ENCODE assay signal across 1 cellular context in the genomic region with DNA sequence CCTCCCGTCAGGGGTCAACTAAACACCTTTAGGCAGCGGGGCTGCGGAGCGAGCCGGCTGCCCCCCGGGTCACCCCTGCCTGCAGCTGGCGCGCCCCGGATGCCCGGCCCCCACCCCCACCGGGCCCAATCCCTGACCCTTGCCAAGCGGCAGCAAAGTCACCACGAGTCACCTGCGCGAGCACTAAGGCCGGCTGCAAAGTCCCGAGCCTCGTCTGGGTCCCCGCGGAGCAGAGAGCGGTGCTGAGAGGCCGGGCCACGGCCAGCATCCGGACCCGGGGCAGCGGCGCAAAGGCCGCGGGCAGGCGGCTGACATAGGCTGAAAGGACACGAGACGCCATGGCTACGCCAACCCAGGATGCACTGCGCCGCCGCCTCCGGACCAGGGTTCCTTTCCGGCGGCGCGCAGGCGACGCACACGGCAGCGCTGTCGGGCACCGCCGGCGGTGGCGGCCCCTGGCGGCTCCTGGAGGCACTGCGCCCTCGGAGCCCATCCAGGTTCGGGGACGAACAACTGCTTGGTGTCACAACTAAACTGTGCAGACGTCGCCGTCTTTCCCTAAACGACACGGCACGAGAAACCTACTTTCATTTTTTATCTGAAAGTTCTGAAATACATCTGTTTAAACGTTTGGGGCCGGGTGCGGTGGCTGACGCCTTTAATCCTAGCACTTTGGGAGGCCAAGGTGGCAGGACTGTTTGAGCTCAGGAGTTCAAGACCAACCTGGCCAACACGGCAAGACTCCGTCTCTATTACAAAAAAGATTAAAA.
TF ChIP-seq lines count a peak whose summit lies in the region.

TSS of gene NDUFAB1 (minus strand) at position 366 of the 770 bp plus-strand sequence. CDS start at position 340, 26 bp downstream.

TF ChIP-seq in GM12878, 131 proteins besides CTCF, POLR2A, EP300 and RAD21 (continued from another document and continues in another):
- peak; percentile 71 for TF ChIP-seq ZNF24 (IDR thresholded peaks at IDR 0.05)
- no peak for TF ChIP-seq ZZZ3 (IDR thresholded peaks at IDR 0.05; ENCODE audit: control insufficient read depth, insufficient read length, low read depth)
- peak; percentile 47; the same call in 1 of the 2 replicates for TF ChIP-seq BACH1 (IDR thresholded peaks at IDR 0.05; ENCODE audit: borderline replicate concordance)
- peak; percentile 75; the same call in 1 of the 2 replicates for TF ChIP-seq LARP7 (IDR thresholded peaks at IDR 0.05)
- peak; percentile 83 for TF ChIP-seq POLR2AphosphoS5 (IDR thresholded peaks at IDR 0.05; ENCODE audit: low read length)
- no peak for TF ChIP-seq MTA3 (IDR thresholded peaks at IDR 0.05; ENCODE audit: borderline replicate concordance, low read length)
- no peak for TF ChIP-seq IKZF2 (IDR thresholded peaks at IDR 0.05)
- TF ChIP-seq, protein P1, sequence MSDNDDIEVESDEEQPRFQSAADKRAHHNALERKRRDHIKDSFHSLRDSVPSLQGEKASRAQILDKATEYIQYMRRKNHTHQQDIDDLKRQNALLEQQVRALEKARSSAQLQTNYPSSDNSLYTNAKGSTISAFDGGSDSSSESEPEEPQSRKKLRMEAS (IDR thresholded peaks at IDR 0.05; ENCODE audit: low read depth, low read length): peak; percentile 71; the same call in 1 of the 2 replicates
- TF ChIP-seq RAD51 (IDR thresholded peaks at IDR 0.05): no peak
- TF ChIP-seq MYC (IDR thresholded peaks at IDR 0.05; ENCODE audit: insufficient read depth, insufficient read length, insufficient replicate concordance, low read length, severe bottlenecking): peak; percentile 59
- TF ChIP-seq CHD2 (IDR thresholded peaks at IDR 0.05; ENCODE audit: borderline replicate concordance, low read depth, low read length): peak; percentile 54; the same call in 1 of the 2 replicates
- peak; percentile 87 for TF ChIP-seq MXI1 (IDR thresholded peaks at IDR 0.05; ENCODE audit: low read depth, low read length)
- peak; percentile 13; the same call in 1 of the 2 replicates for TF ChIP-seq SMC3 (IDR thresholded peaks at IDR 0.05; ENCODE audit: borderline replicate concordance, low read length)
- TF ChIP-seq RELB (IDR thresholded peaks at IDR 0.05; ENCODE audit: low read depth): peak; percentile 94
- peak; percentile 32; the same call in 1 of the 2 replicates for TF ChIP-seq NRF1 (conservative IDR thresholded peaks at IDR 0.05; ENCODE audit: low read depth, low read length)
- TF ChIP-seq ATF7 (IDR thresholded peaks at IDR 0.05; ENCODE audit: low read depth): no peak
- no peak for TF ChIP-seq TBL1XR1 (IDR thresholded peaks at IDR 0.05; ENCODE audit: low read depth, low read length)
- TF ChIP-seq BHLHE40 (IDR thresholded peaks at IDR 0.05; ENCODE audit: borderline replicate concordance in 1 of 2, low read depth in 2 of 2, low read length in 1 of 2): peak; percentile 66 to 87
- TF ChIP-seq ZNF687 (IDR thresholded peaks at IDR 0.05): peak; percentile 76
- TF ChIP-seq SP1 (IDR thresholded peaks at IDR 0.05; ENCODE audit: low read depth, low read length): peak; percentile 70
- peak; percentile 87; the same call in 1 of the 2 replicates for TF ChIP-seq TAF1 (IDR thresholded peaks at IDR 0.05; ENCODE audit: borderline replicate concordance, low read depth, low read length)
- TF ChIP-seq RELA (IDR thresholded peaks at IDR 0.05; ENCODE audit: borderline replicate concordance, partially characterized antibody): peak; percentile 71
- no peak for TF ChIP-seq PRDM15 (CRISPR knock-in tag; IDR thresholded peaks at IDR 0.05)
- 0 out of 2 replicates have a peak, but pooled peaks have one; percentile 32 for TF ChIP-seq FOXM1 (IDR thresholded peaks at IDR 0.05; ENCODE audit: low read depth, low read length)
- peak; percentile 80 for TF ChIP-seq HCFC1 (IDR thresholded peaks at IDR 0.05; ENCODE audit: low read length)
- TF ChIP-seq PKNOX1 (IDR thresholded peaks at IDR 0.05): peak; percentile 18; the same call in 1 of the 2 replicates
- TF ChIP-seq, protein P2, sequence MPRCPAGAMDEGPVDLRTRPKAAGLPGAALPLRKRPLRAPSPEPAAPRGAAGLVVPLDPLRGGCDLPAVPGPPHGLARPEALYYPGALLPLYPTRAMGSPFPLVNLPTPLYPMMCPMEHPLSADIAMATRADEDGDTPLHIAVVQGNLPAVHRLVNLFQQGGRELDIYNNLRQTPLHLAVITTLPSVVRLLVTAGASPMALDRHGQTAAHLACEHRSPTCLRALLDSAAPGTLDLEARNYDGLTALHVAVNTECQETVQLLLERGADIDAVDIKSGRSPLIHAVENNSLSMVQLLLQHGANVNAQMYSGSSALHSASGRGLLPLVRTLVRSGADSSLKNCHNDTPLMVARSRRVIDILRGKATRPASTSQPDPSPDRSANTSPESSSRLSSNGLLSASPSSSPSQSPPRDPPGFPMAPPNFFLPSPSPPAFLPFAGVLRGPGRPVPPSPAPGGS (IDR thresholded peaks at IDR 0.05; ENCODE audit: borderline replicate concordance, insufficient read depth, low read depth, low read length, poor library complexity, severe bottlenecking): no peak
- TF ChIP-seq SUPT20H (IDR thresholded peaks at IDR 0.05; ENCODE audit: borderline replicate concordance, control insufficient read depth, low read depth, low read length): no peak
- peak; percentile 51; the same call in 1 of the 2 replicates for TF ChIP-seq POLR2AphosphoS2 (IDR thresholded peaks at IDR 0.05; ENCODE audit: low read depth, low read length)
- no peak for TF ChIP-seq ZNF274 (IDR thresholded peaks at IDR 0.05; ENCODE audit: insufficient read depth, insufficient read length)
- TF ChIP-seq, protein P3, sequence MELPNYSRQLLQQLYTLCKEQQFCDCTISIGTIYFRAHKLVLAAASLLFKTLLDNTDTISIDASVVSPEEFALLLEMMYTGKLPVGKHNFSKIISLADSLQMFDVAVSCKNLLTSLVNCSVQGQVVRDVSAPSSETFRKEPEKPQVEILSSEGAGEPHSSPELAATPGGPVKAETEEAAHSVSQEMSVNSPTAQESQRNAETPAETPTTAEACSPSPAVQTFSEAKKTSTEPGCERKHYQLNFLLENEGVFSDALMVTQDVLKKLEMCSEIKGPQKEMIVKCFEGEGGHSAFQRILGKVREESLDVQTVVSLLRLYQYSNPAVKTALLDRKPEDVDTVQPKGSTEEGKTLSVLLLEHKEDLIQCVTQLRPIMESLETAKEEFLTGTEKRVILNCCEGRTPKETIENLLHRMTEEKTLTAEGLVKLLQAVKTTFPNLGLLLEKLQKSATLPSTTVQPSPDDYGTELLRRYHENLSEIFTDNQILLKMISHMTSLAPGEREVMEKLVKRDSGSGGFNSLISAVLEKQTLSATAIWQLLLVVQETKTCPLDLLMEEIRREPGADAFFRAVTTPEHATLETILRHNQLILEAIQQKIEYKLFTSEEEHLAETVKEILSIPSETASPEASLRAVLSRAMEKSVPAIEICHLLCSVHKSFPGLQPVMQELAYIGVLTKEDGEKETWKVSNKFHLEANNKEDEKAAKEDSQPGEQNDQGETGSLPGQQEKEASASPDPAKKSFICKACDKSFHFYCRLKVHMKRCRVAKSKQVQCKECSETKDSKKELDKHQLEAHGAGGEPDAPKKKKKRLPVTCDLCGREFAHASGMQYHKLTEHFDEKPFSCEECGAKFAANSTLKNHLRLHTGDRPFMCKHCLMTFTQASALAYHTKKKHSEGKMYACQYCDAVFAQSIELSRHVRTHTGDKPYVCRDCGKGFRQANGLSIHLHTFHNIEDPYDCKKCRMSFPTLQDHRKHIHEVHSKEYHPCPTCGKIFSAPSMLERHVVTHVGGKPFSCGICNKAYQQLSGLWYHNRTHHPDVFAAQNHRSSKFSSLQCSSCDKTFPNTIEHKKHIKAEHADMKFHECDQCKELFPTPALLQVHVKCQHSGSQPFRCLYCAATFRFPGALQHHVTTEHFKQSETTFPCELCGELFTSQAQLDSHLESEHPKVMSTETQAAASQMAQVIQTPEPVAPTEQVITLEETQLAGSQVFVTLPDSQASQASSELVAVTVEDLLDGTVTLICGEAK (IDR thresholded peaks at IDR 0.05; ENCODE audit: borderline replicate concordance): no peak; the same call in 1 of the 2 replicates
- peak; percentile 86 for TF ChIP-seq IKZF1 (conservative IDR thresholded peaks at IDR 0.05)
- TF ChIP-seq PML (IDR thresholded peaks at IDR 0.05; ENCODE audit: low read length): 0 out of 2 replicates have a peak, but pooled peaks have one; percentile 70
- peak; percentile 84; the same call in 1 of the 2 replicates for TF ChIP-seq RB1 (IDR thresholded peaks at IDR 0.05; ENCODE audit: borderline replicate concordance)
- no peak for TF ChIP-seq ZNF622 (IDR thresholded peaks at IDR 0.05)
- TF ChIP-seq HSF1 (IDR thresholded peaks at IDR 0.05; ENCODE audit: low read depth, low read length): no peak; the same call in 1 of the 2 replicates
- TF ChIP-seq EGR1 (IDR thresholded peaks at IDR 0.05; ENCODE audit: borderline replicate concordance in 1 of 2, low read depth in 2 of 2, low read length in 2 of 2): peak; percentile 70 to 80
- peak; percentile 54; the same call in 1 of the 2 replicates for TF ChIP-seq HDAC2 (IDR thresholded peaks at IDR 0.05)
- peak; percentile 97 for TF ChIP-seq SMARCA5 (IDR thresholded peaks at IDR 0.05)
